In genomic region chr21:45179568-45180288, GRCh38 we compare ENCODE assay signal across 24 cellular contexts.
"Had no signal": no experiment of that assay in that cellular context is flagged by ENCODE, and none has a peak within 500 bp of the region (broad histone marks: within the 10 kb centered on the region; RNA-seq: fewer than 3 reads in every experiment).

No MANE protein-coding gene starts in this region.

- H3K27ac ChIP-seq: cardiac muscle cell, SK-N-MC had no signal

- ATAC-seq: activated naive CD4-positive, alpha-beta T cell treated with anti-CD3 and anti-CD28 coated beads, Interleukin-2, amount 50 U/mL, for 72 hours; activated naive CD8-positive, alpha-beta T cell treated with anti-CD3 and anti-CD28 coated beads, Interleukin-2, amount 50 U/mL, for 24 hours; activated T-cell treated with anti-CD3 and anti-CD28 coated beads, Interleukin-2, amount 50 U/mL, for 4 hours; K562; T-cell had no signal

- DNase-seq: activated B cell treated with CpG ODN at 0.5 μM for 24 hours; activated CD4-positive, alpha-beta memory T cell treated with anti-CD3 and anti-CD28 coated beads, Interleukin-2, amount 10 ng/mL, durations not matched to agents 7 days and 5 days; activated CD4-positive, alpha-beta T cell treated with anti-CD3 and anti-CD28 coated beads for 1 hour; activated CD4-positive, alpha-beta T cell treated with anti-CD3 and anti-CD28 coated beads, Interleukin-2, amount 50 U/mL, for 1 hour; activated effector memory CD4-positive, alpha-beta T cell treated with anti-CD3 and anti-CD28 coated beads, Interleukin-2, amount 50 U/mL, for 16 hours; activated naive CD4-positive, alpha-beta T cell treated with Interleukin-2 at 50 U/mL for 16 hours; activated naive CD8-positive, alpha-beta T cell treated with anti-CD3 and anti-CD28 coated beads, Interleukin-2, amount 50 U/mL, for 24 hours; activated T-cell treated with anti-CD3 and anti-CD28 coated beads, Interleukin-2, amount 50 U/mL, for 4 hours; amniotic stem cell; Kasumi-1; NCI-H1048; NCI-H1930; NCI-H2171; NCI-H2227 treated with DMSO at 0.1 percent for 48 hours; NCI-H446 treated with DMSO at 0.1 percent for 48 hours; NCI-H524 treated with DMSO at 0.1 percent for 48 hours; NCI-H82; T-cell; T-helper 2 cell; T1000 had no signal

- H3K4me3 ChIP-seq: cardiac muscle cell, K562, SK-N-MC had no signal

- H3K27me3 ChIP-seq: cardiac muscle cell had no signal
